Comparison of ENCODE assay signal across 13 cellular contexts in the genomic region with DNA sequence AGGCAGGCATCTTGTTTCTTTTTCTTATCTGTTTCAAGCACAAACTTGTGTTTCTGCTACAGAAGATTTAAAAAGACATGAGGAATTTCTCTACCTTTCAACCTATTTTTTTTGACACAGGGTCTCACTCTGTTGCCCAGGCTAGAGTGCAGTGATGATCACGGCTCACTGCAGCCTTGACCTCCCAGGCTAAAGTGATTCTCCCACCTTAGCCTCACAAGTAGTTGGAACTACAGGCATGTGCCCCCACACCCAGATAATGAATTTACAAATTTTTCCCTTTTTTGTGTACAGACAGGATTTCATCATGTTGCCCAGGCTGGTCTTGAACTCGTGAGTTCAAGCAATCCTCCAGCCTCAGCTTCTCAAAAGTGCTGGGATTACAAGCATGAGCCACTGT. TPM values are rescaled to one million over a fixed set of nuclear protein-coding genes. Genes with fewer than 3 reads are reported as not detected.
DNase-seq lines count a peak whose midpoint lies in the region; ATAC-seq and TF ChIP-seq lines count a peak whose summit lies in the region.
"Had no signal": no experiment of that assay in that cellular context is flagged by ENCODE, and none has a peak within 500 bp of the region (broad histone marks: within the 10 kb centered on the region; RNA-seq: fewer than 3 reads in every experiment).

No MANE protein-coding gene starts in this region.

- H3F3A ChIP-seq in PC-3 (ENCODE audit: low read length, unreplicated experiment) = no peaks in the 10 kb centered on the region

- no peaks in the 10 kb centered on the region for H3K27me3 ChIP-seq in PC-3 (ENCODE audit: low read length)
- H3K27me3 ChIP-seq in skeletal muscle satellite cell (ENCODE audit: control insufficient read depth, insufficient read depth, low read length) = no peaks in the 10 kb centered on the region

- no peak for TF ChIP-seq CTCF in PC-3 (conservative IDR thresholded peaks at IDR 0.05; ENCODE audit: low read depth, low read length)
- no peak for TF ChIP-seq CTCF in fibroblast of pulmonary artery (IDR thresholded peaks at IDR 0.05; ENCODE audit: low read length, missing control alignments)

- H3K27ac ChIP-seq in PC-3 (ENCODE audit: low read length) = peak overlapping the region; percentile 60

- POLR2A ChIA-PET in PC-3 (lab: Charles Lee; ENCODE audit: unreplicated experiment) = no interaction called here

- H3K9ac ChIP-seq in PC-3 (ENCODE audit: low read length) = no peak overlapping the region
- H3K9ac ChIP-seq in skeletal muscle satellite cell (ENCODE audit: low read depth, low read length) = peak overlapping the region; percentile 58

- DNase-seq in PC-3 (no peak), fibroblast of pulmonary artery (ENCODE audit: low read depth) (no peak), AG20443 (ENCODE audit: low spot score) (no peak), NCI-H2171 (lab: John Stamatoyannopoulos, UW) (no peak), NCI-H1417 treated with DMSO at 0.1 percent for 48 hours (lab: John Stamatoyannopoulos, UW) (no peak), NCI-H1048 (lab: John Stamatoyannopoulos, UW) (no peak)
- DNase-seq: activated naive CD4-positive, alpha-beta T cell treated with Interleukin-2 at 50 U/mL for 16 hours; NCI-H1417; NCI-H510A treated with DMSO at 0.1 percent for 48 hours; stimulated activated naive CD8-positive, alpha-beta T cell treated with anti-CD3 and anti-CD28 coated beads, Interleukin-15, Interleukin-2, amounts not matched to agents 100 U/mL and 50 U/mL, for 24 hours had no signal

- H3K36me3 ChIP-seq in PC-3 (ENCODE audit: low read depth, low read length) = no peaks in the 10 kb centered on the region
- H3K36me3 ChIP-seq in skeletal muscle satellite cell (ENCODE audit: insufficient read depth, low read length) = peaks cover 26% of the 10 kb centered on the region
- H3K36me3 ChIP-seq: prostate gland had no signal

- peaks cover 61% of the 10 kb centered on the region for H3K79me2 ChIP-seq in PC-3 (ENCODE audit: low read length)

- CTCF ChIA-PET in PC-3 (lab: Charles Lee) = interaction anchor here (1.2 kb wide), 1 partner anchor 25 kb away, joined by 10 read pairs; a partner anchor contains a TSS

- BruUV-seq in PC-3 (replicated peaks; lab: Mats Ljungman, UMichigan) = no TSS peak

- H3K9me3 ChIP-seq in PC-3 (ENCODE audit: low read length) = no peaks in the 10 kb centered on the region
- no peaks in the 10 kb centered on the region for H3K9me3 ChIP-seq in skeletal muscle satellite cell (replicated peaks; ENCODE audit: low read length)
- H3K9me3 ChIP-seq: prostate gland had no signal

- H3K4me1 ChIP-seq in PC-3 (ENCODE audit: insufficient read depth, low read length) = peaks cover 16% of the 10 kb centered on the region
- H3K4me1 ChIP-seq in skeletal muscle satellite cell (ENCODE audit: control insufficient read depth, insufficient read depth, low read length) = peaks cover 47% of the 10 kb centered on the region

- H3K9me2 ChIP-seq in PC-3 (replicated peaks; ENCODE audit: low read length) = no peaks in the 10 kb centered on the region

- no peaks in the 10 kb centered on the region for H4K20me1 ChIP-seq in PC-3 (ENCODE audit: low read length)

- H3K4me3 ChIP-seq in PC-3 (ENCODE audit: low read length) (peak overlapping the region; percentile 39; the same call in 1 of the 2 replicates), fibroblast of pulmonary artery (replicated peaks; ENCODE audit: low read depth, low read length) (peak overlapping the region; percentile 1), skeletal muscle satellite cell (ENCODE audit: low read length) (no peak overlapping the region)
- H3K4me3 ChIP-seq: prostate gland had no signal

- peak overlapping the region; percentile 72 for H3K4me2 ChIP-seq in PC-3 (ENCODE audit: low read length)
- H3K4me2 ChIP-seq in skeletal muscle satellite cell (ENCODE audit: low read length) = peak overlapping the region; percentile 64

- intact Hi-C loops in PC-3 (cut with micrococcal nuclease) = no loop called here

- no peak overlapping the region for H2AFZ ChIP-seq in PC-3 (ENCODE audit: low read length)

- peak; percentile 5 for ATAC-seq in GM19351 (IDR thresholded peaks at IDR 0.05; ENCODE audit: unreplicated experiment)
- ATAC-seq in PC-3 = no peak
- ATAC-seq: stimulated activated naive CD8-positive, alpha-beta T cell treated with anti-CD3 and anti-CD28 coated beads, Interleukin-15, Interleukin-2, amounts not matched to agents 100 U/mL and 50 U/mL, for 24 hours had no signal

RNA-seq across cellular contexts. Expression of a gene that starts 25.1 kb away (rescaled TPM):
- 6.2 and 8.1 TPM in 2 replicates for total RNA-seq in PC-3 (2014; rRNA removed)
- total RNA-seq in skeletal muscle satellite cell (2012; rRNA removed) = 19.0 and 21.5 TPM in 2 replicates
